ENCODE assay signal across 14 cellular contexts in the genomic region with DNA sequence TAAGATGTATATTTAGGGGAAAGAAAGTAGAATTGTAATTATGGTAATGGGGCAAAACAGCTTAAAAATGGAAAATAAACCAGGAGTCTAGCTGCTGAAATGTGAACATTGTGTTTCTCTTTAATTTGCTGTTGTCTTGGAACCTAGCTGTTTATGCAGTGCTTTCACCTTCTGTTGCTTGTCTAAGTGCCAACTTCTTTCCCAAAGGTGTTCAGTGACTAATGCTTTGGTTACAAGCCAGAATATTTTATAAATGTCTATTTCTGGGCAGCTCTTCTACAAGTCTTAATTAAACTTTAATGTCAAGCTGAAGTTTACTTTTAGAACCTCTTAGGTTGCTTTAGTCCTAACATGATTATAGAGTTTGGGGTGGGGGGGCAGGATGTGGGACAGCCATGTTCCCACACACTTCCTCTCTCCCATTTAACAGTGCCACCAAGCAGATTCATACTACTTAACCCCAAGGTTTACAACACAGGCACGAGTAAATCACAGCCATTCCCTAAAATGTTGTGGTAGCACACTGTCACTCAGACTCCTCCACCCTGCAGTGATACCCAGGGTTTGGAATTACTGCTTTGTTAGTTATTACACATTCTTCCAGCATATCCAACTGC.
DNase-seq lines count a peak whose midpoint lies in the region; ATAC-seq and TF ChIP-seq lines count a peak whose summit lies in the region.
"Had no signal": no experiment of that assay in that cellular context is flagged by ENCODE, and none has a peak within 500 bp of the region (broad histone marks: within the 10 kb centered on the region; RNA-seq: fewer than 3 reads in every experiment).

No MANE protein-coding gene starts in this region.

- H3K36me3 ChIP-seq in upper lobe of right lung: no peaks in the 10 kb centered on the region
- H3K36me3 ChIP-seq: BE2C, gastrocnemius medialis had no signal

- no peaks in the 10 kb centered on the region for H3K9me3 Mint-ChIP-seq in activated CD4-positive, alpha-beta memory T cell treated with anti-CD3 and anti-CD28 coated beads, Interleukin-2, amount 10 ng/mL, durations not matched to agents 7 days and 5 days

- H3K4me1 ChIP-seq in foreskin keratinocyte (no peaks in the 10 kb centered on the region), upper lobe of right lung (no peaks in the 10 kb centered on the region)
- H3K4me1 ChIP-seq: BE2C, gastrocnemius medialis had no signal

- TF ChIP-seq CTCF in foreskin keratinocyte (conservative IDR thresholded peaks at IDR 0.05) (no peak), upper lobe of right lung (IDR thresholded peaks at IDR 0.05) (no peak), omental fat pad (IDR thresholded peaks at IDR 0.05) (no peak)

- H3K27ac Mint-ChIP-seq in activated CD4-positive, alpha-beta memory T cell treated with anti-CD3 and anti-CD28 coated beads, Interleukin-2, amount 10 ng/mL, durations not matched to agents 7 days and 5 days: peak overlapping the region; percentile 21

- H3K4me3 ChIP-seq in upper lobe of right lung: no peak overlapping the region
- H3K4me3 ChIP-seq: gastrocnemius medialis had no signal

- H3K4me1 Mint-ChIP-seq in activated CD4-positive, alpha-beta memory T cell treated with anti-CD3 and anti-CD28 coated beads, Interleukin-2, amount 10 ng/mL, durations not matched to agents 7 days and 5 days: peaks cover 33% of the 10 kb centered on the region

- no peak overlapping the region for H3K4me3 Mint-ChIP-seq in activated CD4-positive, alpha-beta memory T cell treated with anti-CD3 and anti-CD28 coated beads, Interleukin-2, amount 10 ng/mL, durations not matched to agents 7 days and 5 days

- H3K36me3 Mint-ChIP-seq in activated CD4-positive, alpha-beta memory T cell treated with anti-CD3 and anti-CD28 coated beads, Interleukin-2, amount 10 ng/mL, durations not matched to agents 7 days and 5 days (ENCODE audit: low read depth): peaks cover 79% of the 10 kb centered on the region

- H3K27me3 Mint-ChIP-seq in activated CD4-positive, alpha-beta memory T cell treated with anti-CD3 and anti-CD28 coated beads, Interleukin-2, amount 10 ng/mL, durations not matched to agents 7 days and 5 days: no peaks in the 10 kb centered on the region

- intact Hi-C loops in upper lobe of right lung (cut with DNase I): no loop called here

- H3K27me3 ChIP-seq in foreskin keratinocyte (no peaks in the 10 kb centered on the region), upper lobe of right lung (no peaks in the 10 kb centered on the region)
- H3K27me3 ChIP-seq: BE2C, gastrocnemius medialis had no signal

- CTCF ChIA-PET in activated CD4-positive, alpha-beta memory T cell treated with anti-CD3 and anti-CD28 coated beads, Interleukin-2, amount 10 ng/mL, durations not matched to agents 7 days and 5 days (lab: Charles Lee): interaction anchor here (0.7 to 1.2 kb wide), 3 partner anchors 22 to 413 kb away, joined by 3 read pairs; no protein-coding TSS in a partner anchor

- no peaks in the 10 kb centered on the region for H3K9me3 ChIP-seq in upper lobe of right lung
- H3K9me3 ChIP-seq: BE2C, gastrocnemius medialis had no signal

- H3K27ac ChIP-seq in foreskin keratinocyte (no peak overlapping the region), upper lobe of right lung (no peak overlapping the region)
- H3K27ac ChIP-seq: gastrocnemius medialis had no signal

- DNase-seq in stimulated activated CD4-positive, alpha-beta T cell treated with anti-CD3 and anti-CD28 coated beads, Interleukin-15, amount 100 ng/mL, for 24 hours: peak; percentile 4
- DNase-seq in stimulated activated CD4-positive, alpha-beta T cell treated with anti-CD3 and anti-CD28 coated beads, Interleukin-1b, Interleukin-23, amount 100 ng/mL, for 48 hours: no peak
- no peak for DNase-seq in activated CD4-positive, alpha-beta memory T cell treated with anti-CD3 and anti-CD28 coated beads, Interleukin-2, amount 10 ng/mL, durations not matched to agents 7 days and 5 days
- peak; percentile 37 to 53 for DNase-seq in foreskin keratinocyte
- no peak for DNase-seq in upper lobe of right lung
- no peak for DNase-seq in NCI-H187 (lab: John Stamatoyannopoulos, UW)
- no peak for DNase-seq in omental fat pad (ENCODE audit: low spot score)
- DNase-seq: BE2C; central memory CD4-positive, alpha-beta T cell; gastrocnemius medialis; NCI-H82; posterior cingulate gyrus had no signal

- peak; percentile 75 for ATAC-seq in foreskin keratinocyte
- peak; percentile 46 for ATAC-seq in upper lobe of right lung
- ATAC-seq in omental fat pad (ENCODE audit: low FRiP score): no peak
- no peak for ATAC-seq in GM21367 (IDR thresholded peaks at IDR 0.05; ENCODE audit: unreplicated experiment)
- ATAC-seq: gastrocnemius medialis, left lobe of liver had no signal

- POLR2A ChIA-PET in activated CD4-positive, alpha-beta memory T cell treated with anti-CD3 and anti-CD28 coated beads, Interleukin-2, amount 10 ng/mL, durations not matched to agents 7 days and 5 days (lab: Charles Lee): interaction anchor here (1.0 to 1.3 kb wide), 3 partner anchors 12 to 17 kb away, joined by 3 to 4 read pairs (median 3); no protein-coding TSS in a partner anchor

Comparison
In these comparisons a context has a peak if more than half of its experiments do, and no peak if none do; other contexts are left out.
1. DNase-seq: peak in stimulated activated CD4-positive, alpha-beta T cell treated with anti-CD3 and anti-CD28 coated beads, Interleukin-15, amount 100 ng/mL, for 24 hours (single experiment) and foreskin keratinocyte (2 of 2); none in stimulated activated CD4-positive, alpha-beta T cell treated with anti-CD3 and anti-CD28 coated beads, Interleukin-1b, Interleukin-23, amount 100 ng/mL, for 48 hours (single experiment), activated CD4-positive, alpha-beta memory T cell treated with anti-CD3 and anti-CD28 coated beads, Interleukin-2, amount 10 ng/mL, durations not matched to agents 7 days and 5 days (single experiment), upper lobe of right lung (single experiment), NCI-H187 (0 of 2) and omental fat pad (single experiment).
2. ATAC-seq: peak in foreskin keratinocyte (single experiment) and upper lobe of right lung (single experiment); none in omental fat pad (single experiment) and GM21367 (single experiment).